Comparison of ENCODE assay signal across 8 cellular contexts in the genomic region with DNA sequence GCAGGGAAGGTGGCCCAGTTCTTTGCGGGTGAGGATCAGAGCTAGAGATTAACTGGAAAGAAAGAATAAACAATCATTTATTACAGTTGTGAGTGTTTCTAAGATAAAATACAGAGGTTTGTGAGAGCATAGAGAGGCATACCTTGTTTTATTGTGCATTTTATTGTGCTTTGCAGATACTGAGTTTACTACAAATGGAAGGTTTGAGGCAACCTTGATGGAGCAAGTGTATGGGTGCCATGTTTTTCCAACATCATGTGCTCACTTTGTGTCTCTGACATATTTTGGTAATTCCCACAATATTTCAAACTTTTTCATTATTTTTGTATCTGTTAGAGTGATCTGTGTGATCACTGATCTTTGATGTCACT. TPM values are rescaled to one million over a fixed set of nuclear protein-coding genes. Genes with fewer than 3 reads are reported as not detected.
DNase-seq lines count a peak whose midpoint lies in the region; ATAC-seq, FAIRE-seq and TF ChIP-seq lines count a peak whose summit lies in the region.

No MANE protein-coding gene starts in this region.

- CTCF ChIA-PET in CD4-positive, alpha-beta memory T cell (lab: Charles Lee; ENCODE audit: partially characterized antibody) = interaction anchor here (0.9 to 2.2 kb wide), 2 partner anchors 30 to 31 kb away, joined by 3 to 19 read pairs; a partner anchor contains a TSS

- intact Hi-C loops in CD4-positive, alpha-beta memory T cell (cut with micrococcal nuclease) = loop anchor here (1.0 to 2.0 kb wide), 5 partner anchors 31 to 394 kb away; a partner anchor contains a TSS

- H3K79me2 ChIP-seq in MM.1S (ENCODE audit: low read length) = 0 out of 2 replicates have a peak, but pooled peaks cover 9% of the 10 kb centered on the region

- no peak for TF ChIP-seq CTCF in MM.1S (IDR thresholded peaks at IDR 0.05; ENCODE audit: low read length)

- H3K9me2 ChIP-seq in MM.1S (replicated peaks; ENCODE audit: insufficient read depth, low read length) = no peaks in the 10 kb centered on the region

- H3K9ac ChIP-seq in MM.1S (ENCODE audit: low read length) = peak overlapping the region; percentile 67; the same call in 1 of the 2 replicates
- peak overlapping the region; percentile 74 to 80 for H3K9ac ChIP-seq in duodenal mucosa (ENCODE audit: low read depth in 1 of 2, low read length in 2 of 2)

- FAIRE-seq in GM12892 (lab: Jason Lieb, UNC) = no peak

- H3K36me3 ChIP-seq in CD4-positive, alpha-beta memory T cell (ENCODE audit: insufficient read depth, low read length) = no peaks in the 10 kb centered on the region
- H3K36me3 ChIP-seq in MM.1S (replicated peaks; ENCODE audit: insufficient read depth, low read length) = no peaks in the 10 kb centered on the region
- no peaks in the 10 kb centered on the region for H3K36me3 ChIP-seq in duodenal mucosa (ENCODE audit: control insufficient read depth in 1 of 2, insufficient read depth in 2 of 2, low read length in 2 of 2)
- peaks cover 2% of the 10 kb centered on the region for H3K36me3 ChIP-seq in neuron (ENCODE audit: insufficient read depth, low read length)

- H4K20me1 ChIP-seq in MM.1S (ENCODE audit: insufficient read depth, low read length) = no peaks in the 10 kb centered on the region

- DNase-seq in CD4-positive, alpha-beta memory T cell = no peak
- DNase-seq in MM.1S = no peak
- DNase-seq in foreskin melanocyte = no peak
- DNase-seq in GM12892 (ENCODE audit: insufficient read length) = no peak

- peaks cover 0 to 5% of the 10 kb centered on the region in 2 donors for H3K36me3 Mint-ChIP-seq in CD4-positive, alpha-beta memory T cell

- H3K9me3 Mint-ChIP-seq in CD4-positive, alpha-beta memory T cell = no peaks in the 10 kb centered on the region

- H3K27ac Mint-ChIP-seq in CD4-positive, alpha-beta memory T cell = peak overlapping the region; percentile 17 to 98 (median 95)

- no peaks in the 10 kb centered on the region for H3K9me3 ChIP-seq in CD4-positive, alpha-beta memory T cell (ENCODE audit: control insufficient read depth in 1 of 2, low read length in 2 of 2)
- no peaks in the 10 kb centered on the region for H3K9me3 ChIP-seq in MM.1S (replicated peaks; ENCODE audit: insufficient read depth, low read length)
- H3K9me3 ChIP-seq in duodenal mucosa (ENCODE audit: control insufficient read depth in 1 of 2, low read length in 2 of 2) = no peaks in the 10 kb centered on the region
- H3K9me3 ChIP-seq in neuron (ENCODE audit: low read length) = no peaks in the 10 kb centered on the region

- H3K27me3 ChIP-seq in CD4-positive, alpha-beta memory T cell (ENCODE audit: insufficient read depth, low read length) = no peaks in the 10 kb centered on the region
- H3K27me3 ChIP-seq in MM.1S (replicated peaks; ENCODE audit: insufficient read depth, low read length) (no peaks in the 10 kb centered on the region), duodenal mucosa (ENCODE audit: control insufficient read depth in 1 of 2, insufficient read depth in 2 of 2, low read length in 2 of 2) (no peaks in the 10 kb centered on the region), neuron (ENCODE audit: insufficient read depth, low read length) (no peaks in the 10 kb centered on the region)

- ATAC-seq in HG02840 (IDR thresholded peaks at IDR 0.05; ENCODE audit: low FRiP score, unreplicated experiment) (no peak), HG03565 (IDR thresholded peaks at IDR 0.05; ENCODE audit: unreplicated experiment) (no peak)

- peaks cover 23 to 35% (median 28%) of the 10 kb centered on the region in 4 donors for H3K4me1 Mint-ChIP-seq in CD4-positive, alpha-beta memory T cell

- peaks cover 5% of the 10 kb centered on the region for H3F3A ChIP-seq in MM.1S (ENCODE audit: insufficient read depth, low read length)

- peaks cover 25% of the 10 kb centered on the region for H3K4me1 ChIP-seq in CD4-positive, alpha-beta memory T cell (ENCODE audit: insufficient read depth, low read length)
- peaks cover 11% of the 10 kb centered on the region; the same call in 1 of the 2 replicates for H3K4me1 ChIP-seq in MM.1S (ENCODE audit: low read length)
- peaks cover 6 to 17% of the 10 kb centered on the region in 2 donors for H3K4me1 ChIP-seq in duodenal mucosa (ENCODE audit: control insufficient read depth in 1 of 2, insufficient read depth in 2 of 2, low read length in 2 of 2)
- peaks cover 23% of the 10 kb centered on the region for H3K4me1 ChIP-seq in neuron (ENCODE audit: insufficient read depth, low read length)

- H3K4me3 Mint-ChIP-seq in CD4-positive, alpha-beta memory T cell = peak overlapping the region; percentile 90 to 97 (median 94)

- TF ChIP-seq POLR2A in GM12892 (IDR thresholded peaks at IDR 0.05; ENCODE audit: low read depth, low read length) = no peak

- peak overlapping the region; percentile 76 for H3K27ac ChIP-seq in CD4-positive, alpha-beta memory T cell (ENCODE audit: low read depth, low read length)
- H3K27ac ChIP-seq in MM.1S (ENCODE audit: low read length) (no peak overlapping the region), duodenal mucosa (ENCODE audit: low read depth, low read length) (no peak overlapping the region)

- H3K27me3 Mint-ChIP-seq in CD4-positive, alpha-beta memory T cell = no peaks in the 10 kb centered on the region

- POLR2A ChIA-PET in CD4-positive, alpha-beta memory T cell (lab: Charles Lee; ENCODE audit: partially characterized antibody) = interaction anchor here (0.7 to 4.8 kb wide), 8 partner anchors 10 to 520 kb away, joined by 3 to 112 read pairs (median 6); a partner anchor contains a TSS

- peak overlapping the region; percentile 91 for H3K4me2 ChIP-seq in MM.1S (ENCODE audit: low read depth, low read length)

- H2AFZ ChIP-seq in MM.1S (ENCODE audit: low read length) (peak overlapping the region; percentile 90), neuron (ENCODE audit: low read depth, low read length) (peak overlapping the region; percentile 50)

- H3K4me3 ChIP-seq in CD4-positive, alpha-beta memory T cell (ENCODE audit: low read length in 2 of 2) = peak overlapping the region; percentile 54 to 92
- H3K4me3 ChIP-seq in MM.1S (ENCODE audit: low read length) (peak overlapping the region; percentile 90), duodenal mucosa (ENCODE audit: low read depth in 1 of 2, low read length in 2 of 2) (peak overlapping the region; percentile 86 to 88), neuron (ENCODE audit: low read length) (peak overlapping the region; percentile 68)

RNA-seq across cellular contexts. Expression of a gene that starts 0.7 kb away (rescaled TPM):
- total RNA-seq in CD4-positive, alpha-beta memory T cell = 1 to 10 TPM; 2.5 to 2.9 TPM
- polyA plus RNA-seq in CD4-positive, alpha-beta memory T cell = 1 to 10 TPM in 1 of 2 donors, under 1 TPM in 1; 0.60 to 1.3 TPM
- 7.2 TPM for polyA plus RNA-seq in GM12892 (2012; ENCODE audit: missing spikeins)

RNA-seq across cellular contexts. Expression of a gene that starts 32.0 kb away (rescaled TPM):
- total RNA-seq in CD4-positive, alpha-beta memory T cell = 10 to 100 TPM; 16.6 to 18.4 TPM
- 10 to 100 TPM; 25.7 to 39.1 TPM for polyA plus RNA-seq in CD4-positive, alpha-beta memory T cell
- 10.1 TPM for polyA plus RNA-seq in GM12892 (2012; ENCODE audit: missing spikeins)

RNA-seq across cellular contexts. Expression of a gene that starts 41.2 kb away (rescaled TPM):
- total RNA-seq in CD4-positive, alpha-beta memory T cell = 10 to 100 TPM; 36.0 to 38.0 TPM
- 10 to 100 TPM; 48.1 to 48.9 TPM for polyA plus RNA-seq in CD4-positive, alpha-beta memory T cell
- 60.5 TPM for polyA plus RNA-seq in GM12892 (2012; ENCODE audit: missing spikeins)
